In genomic region chr9:120886490-120886967, GRCh38 we compare ENCODE assay signal across 9 cellular contexts. TPM values are rescaled to one million over a fixed set of nuclear protein-coding genes. Genes with fewer than 3 reads are reported as not detected.
DNase-seq lines count a peak whose midpoint lies in the region; ATAC-seq and TF ChIP-seq lines count a peak whose summit lies in the region.
"Had no signal": no experiment of that assay in that cellular context is flagged by ENCODE, and none has a peak within 500 bp of the region (broad histone marks: within the 10 kb centered on the region; RNA-seq: fewer than 3 reads in every experiment).

No MANE protein-coding gene starts in this region.

- peaks cover 10% of the 10 kb centered on the region for H3K4me1 ChIP-seq in testis
- H3K4me1 ChIP-seq in right lobe of liver, result no peaks in the 10 kb centered on the region

- DNase-seq in Caki2 (ENCODE audit: low read depth), result peak; percentile 89
- peak; percentile 23 for DNase-seq in brain microvascular endothelial cell
- DNase-seq in naive thymus-derived CD8-positive, alpha-beta T cell, result no peak
- no peak for DNase-seq in testis
- DNase-seq in right lobe of liver, result no peak
- DNase-seq in amniotic stem cell (lab: John Stamatoyannopoulos, UW), result no peak
- no peak for DNase-seq in NCI-H446 treated with DMSO at 0.1 percent for 48 hours (lab: John Stamatoyannopoulos, UW)
- DNase-seq: stimulated activated CD4-positive, alpha-beta T cell treated with anti-CD3 and anti-CD28 coated beads, Interleukin-1b, Interleukin-23, amount 100 ng/mL, for 48 hours had no signal

- H3K9me3 ChIP-seq in KOPT-K1 (ENCODE audit: insufficient read depth, low read length, poor library complexity, severe bottlenecking), result no peaks in the 10 kb centered on the region
- no peaks in the 10 kb centered on the region for H3K9me3 ChIP-seq in testis
- no peaks in the 10 kb centered on the region for H3K9me3 ChIP-seq in right lobe of liver

- H3K9me3 Mint-ChIP-seq in naive thymus-derived CD8-positive, alpha-beta T cell, result no peaks in the 10 kb centered on the region

- H3K4me3 Mint-ChIP-seq in naive thymus-derived CD8-positive, alpha-beta T cell, result no peak overlapping the region

- ATAC-seq in naive thymus-derived CD8-positive, alpha-beta T cell, result no peak
- ATAC-seq in right lobe of liver, result no peak

- 73 to 77% methylated on average over 8 of the region's 8 CpGs for WGBS in testis, 2 donors
- WGBS in right lobe of liver (ENCODE audit: insufficient coverage, low coverage, low lambda C conversion rate, missing lambda C conversion rate), result 57% methylated on average over 7 of the region's 8 CpGs

- peak overlapping the region in 8 of 10 donors; percentile 7 to 92 (median 77) for H3K27ac Mint-ChIP-seq in naive thymus-derived CD8-positive, alpha-beta T cell

- H3K4me3 ChIP-seq in brain microvascular endothelial cell (ENCODE audit: low read depth, low read length), result no peak overlapping the region
- no peak overlapping the region for H3K4me3 ChIP-seq in testis
- no peak overlapping the region for H3K4me3 ChIP-seq in right lobe of liver

- H3K27ac ChIP-seq in KOPT-K1 (ENCODE audit: low read depth, low read length, poor library complexity, severe bottlenecking) (peak overlapping the region; percentile 19), brain microvascular endothelial cell (no peak overlapping the region), testis (no peak overlapping the region), right lobe of liver (no peak overlapping the region)

- H3K4me1 Mint-ChIP-seq in naive thymus-derived CD8-positive, alpha-beta T cell, result peaks cover 37 to 79% (median 70%) of the 10 kb centered on the region in 4 donors

- intact Hi-C loops in testis (cut with DNase I; ENCODE audit: low total_unique reads), result no loop called here
- intact Hi-C loops in right lobe of liver (cut with DNase I), result no loop called here

- POLR2A ChIA-PET in naive thymus-derived CD8-positive, alpha-beta T cell (lab: Charles Lee), result interaction anchor here (0.9 to 45.2 kb wide), 6 partner anchors 9 to 38 kb away, joined by 5 to 1842 read pairs (median 161); partner anchors contain the start of genes PHF19 and TRAF1

- peaks cover 0 to 2% (median 0%) of the 10 kb centered on the region in 3 donors for H3K36me3 Mint-ChIP-seq in naive thymus-derived CD8-positive, alpha-beta T cell

- in situ Hi-C loops in Caki2 (cut with HindIII; ENCODE audit: low pct_unique_long_range_greater_than_20kb, low sequenced_read_pairs) (no loop called here), brain microvascular endothelial cell (cut with HindIII; ENCODE audit: low pct_ligation_motif_present, low sequenced_read_pairs) (no loop called here)

- H3K27me3 ChIP-seq in brain microvascular endothelial cell (replicated peaks) (no peaks in the 10 kb centered on the region), testis (no peaks in the 10 kb centered on the region), right lobe of liver (no peaks in the 10 kb centered on the region)

- H3K36me3 ChIP-seq in KOPT-K1 (ENCODE audit: insufficient read depth, low read length) (no peaks in the 10 kb centered on the region), brain microvascular endothelial cell (replicated peaks) (no peaks in the 10 kb centered on the region), testis (ENCODE audit: low read depth, missing control alignments) (no peaks in the 10 kb centered on the region), right lobe of liver (no peaks in the 10 kb centered on the region)

- TF ChIP-seq CTCF in brain microvascular endothelial cell (IDR thresholded peaks at IDR 0.05; ENCODE audit: low read depth, low read length, missing control alignments), result peak; percentile 9
- no peak for TF ChIP-seq CTCF in testis (IDR thresholded peaks at IDR 0.05)
- no peak for TF ChIP-seq CTCF in right lobe of liver (IDR thresholded peaks at IDR 0.05)

- TF ChIP-seq POLR2A in testis (IDR thresholded peaks at IDR 0.05), result no peak
- no peak for TF ChIP-seq POLR2A in right lobe of liver (IDR thresholded peaks at IDR 0.05)

- no peaks in the 10 kb centered on the region for H3K27me3 Mint-ChIP-seq in naive thymus-derived CD8-positive, alpha-beta T cell

RNA-seq across cellular contexts. Expression of gene PHF19, which starts 9.5 kb away (rescaled TPM):
- total RNA-seq in Caki2 (2014; rRNA removed; shearing (Covaris generic); ENCODE audit: low replicate concordance), result 15.6 and 47.7 TPM in 2 replicates
- 100 to 1,000 TPM; 143 to 144 TPM for total RNA-seq in naive thymus-derived CD8-positive, alpha-beta T cell
- polyA plus RNA-seq in naive thymus-derived CD8-positive, alpha-beta T cell, result 10 to 100 TPM in 1 of 3 donors, 1 to 10 TPM in 2; 6.3 to 11.8 (median 9.4) TPM
- 10 to 100 TPM; 40.3 to 41.7 TPM for total RNA-seq in testis
- 28.5 TPM for polyA plus RNA-seq in testis (ENCODE audit: insufficient read depth, low read depth, low replicate concordance)
- total RNA-seq in right lobe of liver, result 1 to 10 TPM; 2.2 to 8.0 (median 5.2) TPM

RNA-seq across cellular contexts. Expression of gene TRAF1, which starts 40.1 kb away (rescaled TPM):
- 4.3 and 5.0 TPM in 2 replicates for total RNA-seq in Caki2 (2014; rRNA removed; shearing (Covaris generic); ENCODE audit: low replicate concordance)
- 100 to 1,000 TPM; 125 to 126 TPM for total RNA-seq in naive thymus-derived CD8-positive, alpha-beta T cell
- polyA plus RNA-seq in naive thymus-derived CD8-positive, alpha-beta T cell, result 1 to 10 TPM; 3.7 to 7.0 (median 4.9) TPM
- 1 to 10 TPM; 6.5 to 8.6 TPM for total RNA-seq in testis
- 3.9 TPM for polyA plus RNA-seq in testis (ENCODE audit: insufficient read depth, low read depth, low replicate concordance)
- total RNA-seq in right lobe of liver, result 1 to 10 TPM in 5 of 6 experiments, under 1 TPM in 1; 0.99 to 2.5 (median 2.1) TPM

RNA-seq across cellular contexts. Expression of gene PSMD5, which starts 43.8 kb away (rescaled TPM):
- 22.2 and 29.2 TPM in 2 replicates for total RNA-seq in Caki2 (2014; rRNA removed; shearing (Covaris generic); ENCODE audit: low replicate concordance)
- 10 to 100 TPM; 53.0 to 57.9 TPM for total RNA-seq in naive thymus-derived CD8-positive, alpha-beta T cell
- 10 to 100 TPM; 13.7 to 23.4 (median 23.3) TPM for polyA plus RNA-seq in naive thymus-derived CD8-positive, alpha-beta T cell
- total RNA-seq in testis (10 to 100 TPM; 39.0 to 45.0 TPM), right lobe of liver (10 to 100 TPM; 14.1 to 29.2 (median 21.5) TPM)
- 26.4 TPM for polyA plus RNA-seq in testis (ENCODE audit: insufficient read depth, low read depth, low replicate concordance)

Comparison
In these comparisons a context has a peak if more than half of its experiments do, and no peak if none do; other contexts are left out.
1. DNase-seq: peak in Caki2 (single experiment) and brain microvascular endothelial cell (single experiment); none in naive thymus-derived CD8-positive, alpha-beta T cell (0 of 10), testis (single experiment), right lobe of liver (0 of 3), amniotic stem cell (single experiment) and NCI-H446 treated with DMSO at 0.1 percent for 48 hours (single experiment).
2. RNA of gene TRAF1, which starts 40.1 kb away (total RNA-seq): 125 to 126 TPM in naive thymus-derived CD8-positive, alpha-beta T cell; 6.5 to 8.6 TPM in testis, 4.3 to 5.0 TPM in Caki2 and 0.99 to 2.5 TPM in right lobe of liver; every median in the first group is over 10 times any median in the second.